In genomic region chr9:26163931-26164330, GRCh38 we compare ENCODE assay signal across 1 cellular context.
TF ChIP-seq lines count a peak whose summit lies in the region.

No MANE protein-coding gene starts in this region.

TF ChIP-seq in IMR-90, 13 proteins besides CTCF, POLR2A, EP300 and RAD21 (continued from another document):
- TF ChIP-seq ELK1 (IDR thresholded peaks at IDR 0.05; ENCODE audit: borderline replicate concordance, low read depth, low read length), result no peak
- TF ChIP-seq USF2 (IDR thresholded peaks at IDR 0.05; ENCODE audit: low read depth, low read length), result no peak
- TF ChIP-seq CEBPB (IDR thresholded peaks at IDR 0.05; ENCODE audit: low read depth, low read length), result no peak
- TF ChIP-seq RCOR1 (IDR thresholded peaks at IDR 0.05; ENCODE audit: insufficient replicate concordance, low read length), result no peak
- no peak for TF ChIP-seq CHD1 (IDR thresholded peaks at IDR 0.05; ENCODE audit: low read depth, low read length)
